ENCODE assay signal across 1 cellular context in the genomic region with DNA sequence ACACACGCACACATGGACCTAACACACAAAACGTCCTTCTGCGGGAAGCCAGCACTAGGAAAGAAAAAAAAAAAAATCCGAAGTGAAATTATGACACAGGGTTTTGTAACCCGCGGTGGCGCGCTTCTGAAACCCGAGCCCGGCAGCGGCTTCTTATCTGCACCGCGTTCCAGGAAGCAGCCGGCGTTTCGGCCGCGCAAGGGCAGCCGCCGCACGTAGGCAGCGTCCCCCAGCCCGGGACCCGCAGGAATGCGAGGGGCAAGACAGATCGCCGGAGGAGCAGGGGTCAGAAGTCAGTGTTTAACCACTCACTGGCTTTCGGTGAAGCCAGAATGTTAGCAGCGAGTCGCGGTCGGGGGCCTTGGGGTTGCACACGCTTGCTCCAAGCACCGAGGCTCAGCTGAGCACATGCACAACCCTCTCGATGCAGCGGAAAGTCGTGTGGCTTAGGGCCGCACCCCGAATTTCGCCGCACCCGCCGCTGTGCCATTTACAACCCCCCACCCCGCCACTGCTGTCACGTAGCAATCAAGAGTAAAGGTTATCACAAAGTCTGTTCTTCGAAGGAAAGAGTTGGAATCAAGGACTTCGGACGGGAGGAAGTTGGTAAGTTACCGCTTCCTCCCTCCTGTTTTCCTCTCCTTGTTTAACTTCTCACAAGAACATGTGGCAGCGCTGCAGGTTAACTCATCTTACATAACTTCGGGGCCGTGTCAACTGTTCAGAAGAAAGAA.
A peak's percentile ranks its signal among the peaks of the same experiment; 100 is the strongest.
TF ChIP-seq lines count a peak whose summit lies in the region.

No MANE protein-coding gene starts in this region.

TF ChIP-seq in HepG2, 621 proteins besides CTCF, POLR2A, EP300 and RAD21 (continued from another document and continues in another):
- TF ChIP-seq, protein P1, sequence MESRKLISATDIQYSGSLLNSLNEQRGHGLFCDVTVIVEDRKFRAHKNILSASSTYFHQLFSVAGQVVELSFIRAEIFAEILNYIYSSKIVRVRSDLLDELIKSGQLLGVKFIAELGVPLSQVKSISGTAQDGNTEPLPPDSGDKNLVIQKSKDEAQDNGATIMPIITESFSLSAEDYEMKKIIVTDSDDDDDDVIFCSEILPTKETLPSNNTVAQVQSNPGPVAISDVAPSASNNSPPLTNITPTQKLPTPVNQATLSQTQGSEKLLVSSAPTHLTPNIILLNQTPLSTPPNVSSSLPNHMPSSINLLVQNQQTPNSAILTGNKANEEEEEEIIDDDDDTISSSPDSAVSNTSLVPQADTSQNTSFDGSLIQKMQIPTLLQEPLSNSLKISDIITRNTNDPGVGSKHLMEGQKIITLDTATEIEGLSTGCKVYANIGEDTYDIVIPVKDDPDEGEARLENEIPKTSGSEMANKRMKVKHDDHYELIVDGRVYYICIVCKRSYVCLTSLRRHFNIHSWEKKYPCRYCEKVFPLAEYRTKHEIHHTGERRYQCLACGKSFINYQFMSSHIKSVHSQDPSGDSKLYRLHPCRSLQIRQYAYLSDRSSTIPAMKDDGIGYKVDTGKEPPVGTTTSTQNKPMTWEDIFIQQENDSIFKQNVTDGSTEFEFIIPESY (CRISPR knock-in tag; IDR thresholded peaks at IDR 0.05) = peak; percentile 69
- TF ChIP-seq, protein P2, sequence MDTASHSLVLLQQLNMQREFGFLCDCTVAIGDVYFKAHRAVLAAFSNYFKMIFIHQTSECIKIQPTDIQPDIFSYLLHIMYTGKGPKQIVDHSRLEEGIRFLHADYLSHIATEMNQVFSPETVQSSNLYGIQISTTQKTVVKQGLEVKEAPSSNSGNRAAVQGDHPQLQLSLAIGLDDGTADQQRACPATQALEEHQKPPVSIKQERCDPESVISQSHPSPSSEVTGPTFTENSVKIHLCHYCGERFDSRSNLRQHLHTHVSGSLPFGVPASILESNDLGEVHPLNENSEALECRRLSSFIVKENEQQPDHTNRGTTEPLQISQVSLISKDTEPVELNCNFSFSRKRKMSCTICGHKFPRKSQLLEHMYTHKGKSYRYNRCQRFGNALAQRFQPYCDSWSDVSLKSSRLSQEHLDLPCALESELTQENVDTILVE (CRISPR knock-in tag; IDR thresholded peaks at IDR 0.05) = no peak; the same call in 1 of the 2 replicates
- TF ChIP-seq ZNF570 (CRISPR knock-in tag; IDR thresholded peaks at IDR 0.05; ENCODE audit: borderline replicate concordance) (no peak), TEAD2 (CRISPR knock-in tag; IDR thresholded peaks at IDR 0.05) (peak; percentile 90; the same call in 1 of the 2 replicates), ZNF589 (CRISPR knock-in tag; conservative IDR thresholded peaks at IDR 0.05) (peak; percentile 97), GATAD1 (CRISPR knock-in tag; IDR thresholded peaks at IDR 0.05) (no peak; the same call in 1 of the 2 replicates), MTF2 (CRISPR knock-in tag; IDR thresholded peaks at IDR 0.05; ENCODE audit: borderline replicate concordance) (no peak), ZC3H4 (CRISPR knock-in tag; IDR thresholded peaks at IDR 0.05; ENCODE audit: borderline replicate concordance) (peak; percentile 82; the same call in 1 of the 2 replicates), NFE2L2 (IDR thresholded peaks at IDR 0.05; ENCODE audit: low read length) (no peak), MAFG (CRISPR knock-in tag; IDR thresholded peaks at IDR 0.05) (no peak), PRPF4 (IDR thresholded peaks at IDR 0.05; ENCODE audit: low read depth, low read length, poor library complexity, severe bottlenecking) (no peak), LCORL (IDR thresholded peaks at IDR 0.05) (no peak), LCORL (CRISPR knock-in tag; IDR thresholded peaks at IDR 0.05) (peak; percentile 95), ZNF180 (CRISPR knock-in tag; IDR thresholded peaks at IDR 0.05; ENCODE audit: borderline replicate concordance, low read depth) (peak; percentile 73; the same call in 1 of the 2 replicates), ZNF792 (CRISPR knock-in tag; IDR thresholded peaks at IDR 0.05) (peak; percentile 86), ZIK1 (CRISPR knock-in tag; IDR thresholded peaks at IDR 0.05; ENCODE audit: borderline replicate concordance, low read depth) (0 out of 2 replicates have a peak, but pooled peaks have one; percentile 58), TMF1 (CRISPR knock-in tag; IDR thresholded peaks at IDR 0.05; ENCODE audit: low read depth) (peak; percentile 86), TP53 (CRISPR knock-in tag; conservative IDR thresholded peaks at IDR 0.05) (peak; percentile 80; the same call in 1 of the 2 replicates), ISL2 (CRISPR knock-in tag; IDR thresholded peaks at IDR 0.05) (peak; percentile 88), ZMYM4 (CRISPR knock-in tag; IDR thresholded peaks at IDR 0.05) (peak; percentile 83), MAFF (IDR thresholded peaks at IDR 0.05; ENCODE audit: low read depth, low read length) (no peak), ZNF143 (CRISPR knock-in tag; IDR thresholded peaks at IDR 0.05) (no peak; the same call in 1 of the 2 replicates), SRSF1 (optimal IDR thresholded peaks at IDR 0.05; ENCODE audit: low read depth, low read length) (no peak), ZNF20 (CRISPR knock-in tag; IDR thresholded peaks at IDR 0.05) (peak; percentile 61; the same call in 1 of the 2 replicates), KMT2A (CRISPR knock-in tag; IDR thresholded peaks at IDR 0.05) (peak; percentile 60; the same call in 1 of the 2 replicates), JARID2 (CRISPR knock-in tag; IDR thresholded peaks at IDR 0.05; ENCODE audit: insufficient replicate concordance) (no peak), SMARCE1 (IDR thresholded peaks at IDR 0.05; ENCODE audit: borderline replicate concordance) (no peak), SYNCRIP (IDR thresholded peaks at IDR 0.05; ENCODE audit: insufficient read depth, low read depth, low read length) (no peak), JUN (CRISPR knock-in tag; IDR thresholded peaks at IDR 0.05) (0 out of 2 replicates have a peak, but pooled peaks have one; percentile 41), NCOA2 (CRISPR knock-in tag; IDR thresholded peaks at IDR 0.05) (peak; percentile 86), ZNF484 (CRISPR knock-in tag; IDR thresholded peaks at IDR 0.05; ENCODE audit: borderline replicate concordance, low read depth) (no peak), KMT2B (CRISPR knock-in tag; IDR thresholded peaks at IDR 0.05) (no peak; the same call in 1 of the 2 replicates)
- TF ChIP-seq, protein P3, sequence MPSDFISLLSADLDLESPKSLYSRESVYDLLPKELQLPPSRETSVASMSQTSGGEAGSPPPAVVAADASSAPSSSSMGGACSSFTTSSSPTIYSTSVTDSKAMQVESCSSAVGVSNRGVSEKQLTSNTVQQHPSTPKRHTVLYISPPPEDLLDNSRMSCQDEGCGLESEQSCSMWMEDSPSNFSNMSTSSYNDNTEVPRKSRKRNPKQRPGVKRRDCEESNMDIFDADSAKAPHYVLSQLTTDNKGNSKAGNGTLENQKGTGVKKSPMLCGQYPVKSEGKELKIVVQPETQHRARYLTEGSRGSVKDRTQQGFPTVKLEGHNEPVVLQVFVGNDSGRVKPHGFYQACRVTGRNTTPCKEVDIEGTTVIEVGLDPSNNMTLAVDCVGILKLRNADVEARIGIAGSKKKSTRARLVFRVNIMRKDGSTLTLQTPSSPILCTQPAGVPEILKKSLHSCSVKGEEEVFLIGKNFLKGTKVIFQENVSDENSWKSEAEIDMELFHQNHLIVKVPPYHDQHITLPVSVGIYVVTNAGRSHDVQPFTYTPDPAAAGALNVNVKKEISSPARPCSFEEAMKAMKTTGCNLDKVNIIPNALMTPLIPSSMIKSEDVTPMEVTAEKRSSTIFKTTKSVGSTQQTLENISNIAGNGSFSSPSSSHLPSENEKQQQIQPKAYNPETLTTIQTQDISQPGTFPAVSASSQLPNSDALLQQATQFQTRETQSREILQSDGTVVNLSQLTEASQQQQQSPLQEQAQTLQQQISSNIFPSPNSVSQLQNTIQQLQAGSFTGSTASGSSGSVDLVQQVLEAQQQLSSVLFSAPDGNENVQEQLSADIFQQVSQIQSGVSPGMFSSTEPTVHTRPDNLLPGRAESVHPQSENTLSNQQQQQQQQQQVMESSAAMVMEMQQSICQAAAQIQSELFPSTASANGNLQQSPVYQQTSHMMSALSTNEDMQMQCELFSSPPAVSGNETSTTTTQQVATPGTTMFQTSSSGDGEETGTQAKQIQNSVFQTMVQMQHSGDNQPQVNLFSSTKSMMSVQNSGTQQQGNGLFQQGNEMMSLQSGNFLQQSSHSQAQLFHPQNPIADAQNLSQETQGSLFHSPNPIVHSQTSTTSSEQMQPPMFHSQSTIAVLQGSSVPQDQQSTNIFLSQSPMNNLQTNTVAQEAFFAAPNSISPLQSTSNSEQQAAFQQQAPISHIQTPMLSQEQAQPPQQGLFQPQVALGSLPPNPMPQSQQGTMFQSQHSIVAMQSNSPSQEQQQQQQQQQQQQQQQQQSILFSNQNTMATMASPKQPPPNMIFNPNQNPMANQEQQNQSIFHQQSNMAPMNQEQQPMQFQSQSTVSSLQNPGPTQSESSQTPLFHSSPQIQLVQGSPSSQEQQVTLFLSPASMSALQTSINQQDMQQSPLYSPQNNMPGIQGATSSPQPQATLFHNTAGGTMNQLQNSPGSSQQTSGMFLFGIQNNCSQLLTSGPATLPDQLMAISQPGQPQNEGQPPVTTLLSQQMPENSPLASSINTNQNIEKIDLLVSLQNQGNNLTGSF (CRISPR knock-in tag; IDR thresholded peaks at IDR 0.05) = peak; percentile 97
- TF ChIP-seq, protein P4, sequence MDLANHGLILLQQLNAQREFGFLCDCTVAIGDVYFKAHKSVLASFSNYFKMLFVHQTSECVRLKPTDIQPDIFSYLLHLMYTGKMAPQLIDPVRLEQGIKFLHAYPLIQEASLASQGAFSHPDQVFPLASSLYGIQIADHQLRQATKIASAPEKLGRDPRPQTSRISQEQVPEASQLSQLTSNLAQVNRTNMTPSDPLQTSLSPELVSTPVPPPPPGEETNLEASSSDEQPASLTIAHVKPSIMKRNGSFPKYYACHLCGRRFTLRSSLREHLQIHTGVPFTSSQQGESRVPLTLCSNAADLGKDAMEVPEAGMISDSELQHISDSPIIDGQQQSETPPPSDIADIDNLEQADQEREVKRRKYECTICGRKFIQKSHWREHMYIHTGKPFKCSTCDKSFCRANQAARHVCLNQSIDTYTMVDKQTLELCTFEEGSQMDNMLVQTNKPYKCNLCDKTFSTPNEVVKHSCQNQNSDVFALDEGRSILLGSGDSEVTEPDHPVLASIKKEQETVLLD (CRISPR knock-in tag; IDR thresholded peaks at IDR 0.05; ENCODE audit: low read depth) = peak; percentile 90
- TF ChIP-seq, protein P5, sequence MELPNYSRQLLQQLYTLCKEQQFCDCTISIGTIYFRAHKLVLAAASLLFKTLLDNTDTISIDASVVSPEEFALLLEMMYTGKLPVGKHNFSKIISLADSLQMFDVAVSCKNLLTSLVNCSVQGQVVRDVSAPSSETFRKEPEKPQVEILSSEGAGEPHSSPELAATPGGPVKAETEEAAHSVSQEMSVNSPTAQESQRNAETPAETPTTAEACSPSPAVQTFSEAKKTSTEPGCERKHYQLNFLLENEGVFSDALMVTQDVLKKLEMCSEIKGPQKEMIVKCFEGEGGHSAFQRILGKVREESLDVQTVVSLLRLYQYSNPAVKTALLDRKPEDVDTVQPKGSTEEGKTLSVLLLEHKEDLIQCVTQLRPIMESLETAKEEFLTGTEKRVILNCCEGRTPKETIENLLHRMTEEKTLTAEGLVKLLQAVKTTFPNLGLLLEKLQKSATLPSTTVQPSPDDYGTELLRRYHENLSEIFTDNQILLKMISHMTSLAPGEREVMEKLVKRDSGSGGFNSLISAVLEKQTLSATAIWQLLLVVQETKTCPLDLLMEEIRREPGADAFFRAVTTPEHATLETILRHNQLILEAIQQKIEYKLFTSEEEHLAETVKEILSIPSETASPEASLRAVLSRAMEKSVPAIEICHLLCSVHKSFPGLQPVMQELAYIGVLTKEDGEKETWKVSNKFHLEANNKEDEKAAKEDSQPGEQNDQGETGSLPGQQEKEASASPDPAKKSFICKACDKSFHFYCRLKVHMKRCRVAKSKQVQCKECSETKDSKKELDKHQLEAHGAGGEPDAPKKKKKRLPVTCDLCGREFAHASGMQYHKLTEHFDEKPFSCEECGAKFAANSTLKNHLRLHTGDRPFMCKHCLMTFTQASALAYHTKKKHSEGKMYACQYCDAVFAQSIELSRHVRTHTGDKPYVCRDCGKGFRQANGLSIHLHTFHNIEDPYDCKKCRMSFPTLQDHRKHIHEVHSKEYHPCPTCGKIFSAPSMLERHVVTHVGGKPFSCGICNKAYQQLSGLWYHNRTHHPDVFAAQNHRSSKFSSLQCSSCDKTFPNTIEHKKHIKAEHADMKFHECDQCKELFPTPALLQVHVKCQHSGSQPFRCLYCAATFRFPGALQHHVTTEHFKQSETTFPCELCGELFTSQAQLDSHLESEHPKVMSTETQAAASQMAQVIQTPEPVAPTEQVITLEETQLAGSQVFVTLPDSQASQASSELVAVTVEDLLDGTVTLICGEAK (IDR thresholded peaks at IDR 0.05) = no peak
- TF ChIP-seq, protein P5 (CRISPR knock-in tag; IDR thresholded peaks at IDR 0.05) = peak; percentile 90
- TF ChIP-seq, protein P6, sequence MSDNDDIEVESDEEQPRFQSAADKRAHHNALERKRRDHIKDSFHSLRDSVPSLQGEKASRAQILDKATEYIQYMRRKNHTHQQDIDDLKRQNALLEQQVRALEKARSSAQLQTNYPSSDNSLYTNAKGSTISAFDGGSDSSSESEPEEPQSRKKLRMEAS (IDR thresholded peaks at IDR 0.05) = no peak
- TF ChIP-seq, protein P7, sequence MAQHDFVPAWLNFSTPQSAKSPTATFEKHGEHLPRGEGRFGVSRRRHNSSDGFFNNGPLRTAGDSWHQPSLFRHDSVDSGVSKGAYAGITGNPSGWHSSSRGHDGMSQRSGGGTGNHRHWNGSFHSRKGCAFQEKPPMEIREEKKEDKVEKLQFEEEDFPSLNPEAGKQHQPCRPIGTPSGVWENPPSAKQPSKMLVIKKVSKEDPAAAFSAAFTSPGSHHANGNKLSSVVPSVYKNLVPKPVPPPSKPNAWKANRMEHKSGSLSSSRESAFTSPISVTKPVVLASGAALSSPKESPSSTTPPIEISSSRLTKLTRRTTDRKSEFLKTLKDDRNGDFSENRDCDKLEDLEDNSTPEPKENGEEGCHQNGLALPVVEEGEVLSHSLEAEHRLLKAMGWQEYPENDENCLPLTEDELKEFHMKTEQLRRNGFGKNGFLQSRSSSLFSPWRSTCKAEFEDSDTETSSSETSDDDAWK (CRISPR knock-in tag; IDR thresholded peaks at IDR 0.05) = no peak
